25 cellular contexts compared by ENCODE assay signal in the genomic region with DNA sequence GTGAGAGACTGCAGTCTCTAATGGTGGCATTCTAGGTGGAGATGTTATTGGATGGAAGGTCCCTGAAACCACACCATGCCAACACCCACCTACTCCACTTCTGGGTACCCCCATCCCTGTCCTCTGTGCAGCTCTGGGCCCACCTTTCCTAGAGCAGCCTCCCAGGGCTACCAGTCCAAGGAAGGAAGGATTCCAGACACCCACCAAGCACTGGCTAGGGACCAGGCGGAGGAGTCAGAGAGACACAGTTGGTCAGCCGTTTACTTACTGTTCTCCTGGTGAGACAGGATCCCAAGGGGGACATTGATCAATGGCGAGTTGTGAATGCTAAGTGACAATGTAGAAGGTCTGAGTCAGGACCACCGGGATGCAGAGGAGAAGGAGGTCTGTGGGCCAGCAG.
DNase-seq lines count a peak whose midpoint lies in the region; ATAC-seq, FAIRE-seq and TF ChIP-seq lines count a peak whose summit lies in the region.
"Had no signal": no experiment of that assay in that cellular context is flagged by ENCODE, and none has a peak within 500 bp of the region (broad histone marks: within the 10 kb centered on the region; RNA-seq: fewer than 3 reads in every experiment).

No MANE protein-coding gene starts in this region.

- H3K4me1 ChIP-seq in heart right ventricle: peaks cover 0 to 24% (median 6%) of the 10 kb centered on the region in 9 donors
- peaks cover 0 to 4% (median 0%) of the 10 kb centered on the region in 4 donors for H3K4me1 ChIP-seq in upper lobe of left lung
- H3K4me1 ChIP-seq: A549; BLaER1 treated with 17β-estradiol and CSF1 and Interleukin-3, amounts not matched to agents 10 nM and 100 nM had no signal

- ATAC-seq in heart right ventricle: no peak
- no peak for ATAC-seq in upper lobe of left lung (ENCODE audit: low FRiP score in 2 of 2)
- ATAC-seq: A549, GM12878 had no signal

- no peak for TF ChIP-seq CTCF in heart right ventricle (IDR thresholded peaks at IDR 0.05)
- no peak for TF ChIP-seq CTCF in upper lobe of left lung (IDR thresholded peaks at IDR 0.05)

- TF ChIP-seq EP300 in upper lobe of left lung (IDR thresholded peaks at IDR 0.05): no peak

- peak; percentile 33 for DNase-seq in cardiac septum (ENCODE audit: low spot score)
- no peak for DNase-seq in heart right ventricle
- peak; percentile 45 for DNase-seq in islet precursor cell
- DNase-seq in urothelium cell line (ENCODE audit: low spot score): no peak
- DNase-seq in activated T-cell treated with anti-CD3 and anti-CD28 coated beads for 4 hours: no peak
- DNase-seq in upper lobe of left lung: no peak
- DNase-seq: 8988T; ACHN; AML-193; BE2C; CD4-positive, alpha-beta T cell; CD8-positive, alpha-beta memory T cell; DMS 273 treated with DMSO at 0.1 percent for 48 hours; DMS79; EL; GDM1; GM23248; H7; HCEC 1CT had no signal

- no peak for TF ChIP-seq POLR2A in upper lobe of left lung (IDR thresholded peaks at IDR 0.05)

- peak; percentile 56 for FAIRE-seq in urothelium cell line (lab: Jason Lieb, UNC)
- FAIRE-seq: A549, D721Med, GM12878, GM19239, H1 had no signal

- H3K27ac ChIP-seq in heart right ventricle (no peak overlapping the region), upper lobe of left lung (no peak overlapping the region)
- H3K27ac ChIP-seq: A549; BLaER1 treated with 17β-estradiol and CSF1 and Interleukin-3, amounts not matched to agents 10 nM and 100 nM; GM23248 had no signal

- no peaks in the 10 kb centered on the region for H3K36me3 ChIP-seq in heart right ventricle
- H3K36me3 ChIP-seq in upper lobe of left lung: no peaks in the 10 kb centered on the region
- H3K36me3 ChIP-seq: BE2C; BLaER1 treated with 17β-estradiol and CSF1 and Interleukin-3, amounts not matched to agents 10 nM and 100 nM had no signal

- no peak overlapping the region for H3K4me3 ChIP-seq in heart right ventricle
- no peak overlapping the region for H3K4me3 ChIP-seq in upper lobe of left lung
- H3K4me3 ChIP-seq: A549; BLaER1 treated with 17β-estradiol and CSF1 and Interleukin-3, amounts not matched to agents 10 nM and 100 nM; GM12878; GM23248 had no signal

- WGBS in heart right ventricle, 2 donors: 89 to 95% methylated on average over 4 of the region's 4 CpGs
- 88 to 95% methylated on average over 4 of the region's 4 CpGs for WGBS in upper lobe of left lung, 2 donors

- no peaks in the 10 kb centered on the region for H3K27me3 ChIP-seq in heart right ventricle
- no peaks in the 10 kb centered on the region for H3K27me3 ChIP-seq in upper lobe of left lung
- H3K27me3 ChIP-seq: BE2C; BLaER1 treated with 17β-estradiol and CSF1 and Interleukin-3, amounts not matched to agents 10 nM and 100 nM had no signal

- H3K9me3 ChIP-seq in heart right ventricle (no peaks in the 10 kb centered on the region), upper lobe of left lung (no peaks in the 10 kb centered on the region)
- H3K9me3 ChIP-seq: A549; BE2C; BLaER1 treated with 17β-estradiol and CSF1 and Interleukin-3, amounts not matched to agents 10 nM and 100 nM had no signal

- intact Hi-C loops in cardiac septum (cut with DNase I) (no loop called here), heart right ventricle (cut with DNase I) (loop anchor here in 1 of 10 donors (10.0 kb wide), 1 partner anchor 105 kb away; no protein-coding TSS in a partner anchor)

Comparison
In these comparisons a context has a peak if more than half of its experiments do, and no peak if none do; other contexts are left out.
1. DNase-seq: peak in cardiac septum (single experiment) and islet precursor cell (single experiment); none in heart right ventricle (0 of 2), urothelium cell line (single experiment), activated T-cell treated with anti-CD3 and anti-CD28 coated beads for 4 hours (single experiment) and upper lobe of left lung (0 of 2).